1 cellular context compared by ENCODE assay signal in the genomic region with DNA sequence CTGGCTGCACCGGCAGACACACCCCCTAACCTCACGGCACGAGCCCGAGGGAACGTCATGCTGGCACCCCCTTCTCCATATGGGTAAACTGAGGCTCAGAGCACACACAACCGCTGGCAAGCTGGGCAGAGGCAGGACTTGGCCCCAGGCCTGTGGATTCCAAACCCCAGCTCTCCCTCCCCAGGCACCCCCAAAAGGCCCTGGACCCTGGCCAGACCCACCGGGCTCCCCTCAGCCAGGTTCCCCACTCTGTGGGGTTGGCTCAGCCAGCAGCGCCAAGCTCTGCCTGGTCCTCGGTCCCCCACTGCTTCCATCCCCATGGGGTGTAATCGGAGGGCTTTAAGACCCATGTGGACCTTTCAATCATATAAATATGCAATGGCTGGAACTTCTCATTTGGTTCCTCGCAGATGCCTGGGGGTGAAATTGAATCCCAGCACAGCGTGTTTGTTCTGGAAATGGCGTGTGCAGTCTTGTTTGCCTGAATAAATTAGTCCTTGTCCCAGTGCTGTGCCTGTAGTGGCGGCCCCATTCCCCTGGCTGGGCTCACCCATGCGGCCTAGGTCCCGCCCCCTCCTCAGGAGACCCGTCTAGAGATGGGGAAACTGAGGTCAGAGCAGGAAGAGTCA.
TF ChIP-seq lines count a peak whose summit lies in the region.

No MANE protein-coding gene starts in this region.

TF ChIP-seq in HepG2, 621 proteins besides CTCF, POLR2A, EP300 and RAD21:
- TF ChIP-seq ZSCAN25 (CRISPR knock-in tag; IDR thresholded peaks at IDR 0.05) (0 out of 2 replicates have a peak, but pooled peaks have one; percentile 31), KMT2A (CRISPR knock-in tag; IDR thresholded peaks at IDR 0.05) (no peak), ZBTB7A (CRISPR knock-in tag; IDR thresholded peaks at IDR 0.05) (no peak), NCOA1 (CRISPR knock-in tag; IDR thresholded peaks at IDR 0.05) (0 out of 2 replicates have a peak, but pooled peaks have one; percentile 21), HNRNPLL (IDR thresholded peaks at IDR 0.05; ENCODE audit: low read depth, low read length, poor library complexity, severe bottlenecking) (peak; percentile 5), ZNF441 (CRISPR knock-in tag; IDR thresholded peaks at IDR 0.05; ENCODE audit: borderline replicate concordance) (no peak), AHR (CRISPR knock-in tag; IDR thresholded peaks at IDR 0.05) (no peak), ZNF343 (CRISPR knock-in tag; IDR thresholded peaks at IDR 0.05) (no peak), ZNF629 (CRISPR knock-in tag; conservative IDR thresholded peaks at IDR 0.05) (0 out of 2 replicates have a peak, but pooled peaks have one; percentile 13), ARID2 (CRISPR knock-in tag; IDR thresholded peaks at IDR 0.05; ENCODE audit: borderline replicate concordance) (no peak), ZNF205 (CRISPR knock-in tag; IDR thresholded peaks at IDR 0.05) (no peak)
- TF ChIP-seq, protein P1, sequence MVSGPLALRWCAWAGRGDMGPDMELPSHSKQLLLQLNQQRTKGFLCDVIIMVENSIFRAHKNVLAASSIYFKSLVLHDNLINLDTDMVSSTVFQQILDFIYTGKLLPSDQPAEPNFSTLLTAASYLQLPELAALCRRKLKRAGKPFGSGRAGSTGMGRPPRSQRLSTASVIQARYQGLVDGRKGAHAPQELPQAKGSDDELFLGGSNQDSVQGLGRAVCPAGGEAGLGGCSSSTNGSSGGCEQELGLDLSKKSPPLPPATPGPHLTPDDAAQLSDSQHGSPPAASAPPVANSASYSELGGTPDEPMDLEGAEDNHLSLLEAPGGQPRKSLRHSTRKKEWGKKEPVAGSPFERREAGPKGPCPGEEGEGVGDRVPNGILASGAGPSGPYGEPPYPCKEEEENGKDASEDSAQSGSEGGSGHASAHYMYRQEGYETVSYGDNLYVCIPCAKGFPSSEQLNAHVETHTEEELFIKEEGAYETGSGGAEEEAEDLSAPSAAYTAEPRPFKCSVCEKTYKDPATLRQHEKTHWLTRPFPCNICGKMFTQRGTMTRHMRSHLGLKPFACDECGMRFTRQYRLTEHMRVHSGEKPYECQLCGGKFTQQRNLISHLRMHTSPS (CRISPR knock-in tag; IDR thresholded peaks at IDR 0.05; ENCODE audit: low read depth) = no peak
- TF ChIP-seq, protein P2, sequence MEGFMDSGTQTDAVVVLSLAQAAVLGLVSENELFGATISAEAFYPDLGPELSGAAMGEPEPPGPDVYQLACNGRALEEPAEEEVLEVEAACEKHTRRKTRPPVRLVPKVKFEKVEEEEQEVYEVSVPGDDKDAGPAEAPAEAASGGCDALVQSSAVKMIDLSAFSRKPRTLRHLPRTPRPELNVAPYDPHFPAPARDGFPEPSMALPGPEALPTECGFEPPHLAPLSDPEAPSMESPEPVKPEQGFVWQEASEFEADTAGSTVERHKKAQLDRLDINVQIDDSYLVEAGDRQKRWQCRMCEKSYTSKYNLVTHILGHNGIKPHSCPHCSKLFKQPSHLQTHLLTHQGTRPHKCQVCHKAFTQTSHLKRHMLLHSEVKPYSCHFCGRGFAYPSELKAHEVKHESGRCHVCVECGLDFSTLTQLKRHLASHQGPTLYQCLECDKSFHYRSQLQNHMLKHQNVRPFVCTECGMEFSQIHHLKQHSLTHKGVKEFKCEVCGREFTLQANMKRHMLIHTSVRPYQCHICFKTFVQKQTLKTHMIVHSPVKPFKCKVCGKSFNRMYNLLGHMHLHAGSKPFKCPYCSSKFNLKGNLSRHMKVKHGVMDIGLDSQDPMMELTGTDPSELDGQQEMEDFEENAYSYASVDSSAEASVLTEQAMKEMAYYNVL (CRISPR knock-in tag; IDR thresholded peaks at IDR 0.05; ENCODE audit: borderline replicate concordance) = 0 out of 2 replicates have a peak, but pooled peaks have one; percentile 26
